ENCODE assay signal across 8 cellular contexts in the genomic region with DNA sequence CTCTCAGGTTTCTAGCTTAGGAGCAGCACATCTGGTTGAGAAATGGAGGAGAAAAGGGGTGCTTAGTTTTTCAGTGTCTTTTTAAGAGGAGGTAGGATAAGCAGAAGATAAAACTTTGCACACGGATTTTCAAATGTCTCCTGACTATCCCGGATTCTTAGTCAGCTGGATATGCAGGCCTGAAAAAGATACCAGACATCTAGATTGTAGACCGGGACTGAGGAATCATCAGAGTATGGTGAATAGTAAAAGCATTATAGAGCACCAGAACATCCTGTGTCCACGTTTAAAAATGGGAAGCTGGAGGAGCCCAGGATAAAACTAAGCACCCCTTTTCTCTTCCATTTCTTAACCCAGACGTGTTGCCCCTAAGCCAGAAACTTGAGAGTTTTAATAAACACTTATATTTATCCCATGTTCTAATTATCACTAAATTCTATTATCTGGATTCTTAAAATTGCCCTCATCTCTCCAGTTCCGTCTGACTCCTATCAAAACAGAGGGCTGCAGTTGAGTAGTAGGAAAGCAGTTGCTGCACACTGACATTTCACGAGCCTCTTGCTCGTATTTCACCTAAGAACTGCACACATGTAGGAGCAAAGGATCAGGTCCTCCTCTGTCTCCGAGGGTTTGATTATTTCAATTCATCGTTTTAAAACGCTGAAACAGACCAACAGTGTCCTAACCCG. TPM values are rescaled to one million over a fixed set of nuclear protein-coding genes. Genes with fewer than 3 reads are reported as not detected.
DNase-seq lines count a peak whose midpoint lies in the region; ATAC-seq and TF ChIP-seq lines count a peak whose summit lies in the region.

No MANE protein-coding gene starts in this region.

- no peaks in the 10 kb centered on the region for H3K9me3 Mint-ChIP-seq in activated CD4-positive, alpha-beta memory T cell treated with anti-CD3 and anti-CD28 coated beads for 36 hours

- H3K9me3 ChIP-seq in cardiac muscle cell (ENCODE audit: low read depth) (no peaks in the 10 kb centered on the region), prostate gland (no peaks in the 10 kb centered on the region)

- peaks cover 43% of the 10 kb centered on the region for H3K4me1 Mint-ChIP-seq in activated CD4-positive, alpha-beta memory T cell treated with anti-CD3 and anti-CD28 coated beads for 36 hours (ENCODE audit: low read depth)

- H3K4me3 Mint-ChIP-seq in activated CD4-positive, alpha-beta memory T cell treated with anti-CD3 and anti-CD28 coated beads for 36 hours: peak overlapping the region; percentile 93

- POLR2A ChIA-PET in activated CD4-positive, alpha-beta memory T cell treated with anti-CD3 and anti-CD28 coated beads for 36 hours (lab: Charles Lee): no interaction called here

- TF ChIP-seq CTCF in cardiac muscle cell (IDR thresholded peaks at IDR 0.05; ENCODE audit: low read depth, low read length) (no peak), prostate gland (IDR thresholded peaks at IDR 0.05) (no peak)

- H3K4me3 ChIP-seq in cardiac muscle cell (peak overlapping the region; percentile 81), prostate gland (peak overlapping the region; percentile 60 to 65)

- intact Hi-C loops in activated CD4-positive, alpha-beta memory T cell treated with anti-CD3 and anti-CD28 coated beads for 36 hours (cut with micrococcal nuclease): loop anchor here (1.0 to 10.0 kb wide), 5 partner anchors 62 to 761 kb away; a partner anchor contains a TSS
- intact Hi-C loops in prostate gland (cut with DNase I): no loop called here

- WGBS in prostate gland: 5% methylated on average over 12 of the region's 12 CpGs

- H3K27me3 Mint-ChIP-seq in activated CD4-positive, alpha-beta memory T cell treated with anti-CD3 and anti-CD28 coated beads for 36 hours: no peaks in the 10 kb centered on the region

- DNase-seq in DMS79 treated with DMSO at 0.1 percent for 48 hours (lab: John Stamatoyannopoulos, UW) (peak; percentile 54), cardiac muscle cell (ENCODE audit: low read depth in 1 of 2, low spot score in 1 of 2) (peak in 1 of 2 donors; percentile 36), prostate gland (ENCODE audit: low spot score) (no peak), SKM-1 treated with dmso at 0.1 percent for 144 hours (lab: John Stamatoyannopoulos, UW; ENCODE audit: unreplicated experiment) (no peak), Ammon's horn (ENCODE audit: low spot score) (no peak)
- DNase-seq in activated CD4-positive, alpha-beta memory T cell treated with anti-CD3 and anti-CD28 coated beads for 36 hours: no peak

- H3K27ac ChIP-seq in cardiac muscle cell: peak overlapping the region; percentile 82
- peak overlapping the region; percentile 77 to 79 for H3K27ac ChIP-seq in prostate gland

- peaks cover 22% of the 10 kb centered on the region for H3K36me3 Mint-ChIP-seq in activated CD4-positive, alpha-beta memory T cell treated with anti-CD3 and anti-CD28 coated beads for 36 hours

- TF ChIP-seq POLR2A in prostate gland (IDR thresholded peaks at IDR 0.05): no peak

- CTCF ChIA-PET in activated CD4-positive, alpha-beta memory T cell treated with anti-CD3 and anti-CD28 coated beads for 36 hours (lab: Charles Lee): interaction anchor here (0.8 kb wide), 1 partner anchor 315 kb away, joined by 3 read pairs; no protein-coding TSS in a partner anchor

- ATAC-seq in GM21367 (IDR thresholded peaks at IDR 0.05; ENCODE audit: unreplicated experiment) (peak; percentile 31), HG03565 (IDR thresholded peaks at IDR 0.05; ENCODE audit: unreplicated experiment) (peak; percentile 26)

- H3K4me1 ChIP-seq in cardiac muscle cell (ENCODE audit: low read depth) (peaks cover 10% of the 10 kb centered on the region), prostate gland (replicated peaks) (no peaks in the 10 kb centered on the region)

- no peaks in the 10 kb centered on the region for H3K36me3 ChIP-seq in cardiac muscle cell
- H3K36me3 ChIP-seq in prostate gland: no peaks in the 10 kb centered on the region

- peak overlapping the region; percentile 89 for H3K27ac Mint-ChIP-seq in activated CD4-positive, alpha-beta memory T cell treated with anti-CD3 and anti-CD28 coated beads for 36 hours

- H3K27me3 ChIP-seq in cardiac muscle cell: no peaks in the 10 kb centered on the region
- H3K27me3 ChIP-seq in prostate gland (replicated peaks; ENCODE audit: insufficient read depth): no peaks in the 10 kb centered on the region

RNA-seq across cellular contexts. Expression of a gene that starts 0.6 kb away (rescaled TPM):
- total RNA-seq in activated CD4-positive, alpha-beta memory T cell treated with anti-CD3 and anti-CD28 coated beads for 36 hours: 10 to 100 TPM; 23.9 to 26.5 TPM
- 9.2 and 11.2 TPM in 2 replicates for total RNA-seq in cardiac muscle cell
- polyA plus RNA-seq in cardiac muscle cell: 13.0 and 23.2 TPM in 2 replicates
- total RNA-seq in prostate gland: 10 to 100 TPM; 20.4 to 25.9 TPM
